In the genomic region with DNA sequence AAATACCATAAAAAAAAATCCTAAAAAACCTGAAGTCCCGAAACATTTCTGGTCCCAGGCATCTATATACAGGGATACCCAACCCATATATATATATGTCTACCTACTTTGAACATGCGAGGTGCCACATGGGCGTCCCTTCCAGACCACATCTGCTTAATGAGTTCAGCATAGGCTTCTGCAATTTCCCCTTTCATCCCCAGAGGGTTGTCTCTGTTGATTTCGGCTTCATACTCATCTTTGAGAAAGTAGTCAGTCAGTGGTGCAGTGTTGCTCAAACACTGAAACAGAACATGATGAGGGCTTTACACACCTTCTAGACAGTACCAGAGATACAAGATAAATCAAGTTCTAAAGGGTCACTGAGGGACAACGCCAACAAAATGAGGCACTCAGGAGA, we compare ENCODE assay signal across 18 cellular contexts. TPM values are rescaled to one million over a fixed set of nuclear protein-coding genes. Genes with fewer than 3 reads are reported as not detected.
A peak's percentile ranks its signal among the peaks of the same experiment; 100 is the strongest.
DNase-seq lines count a peak whose midpoint lies in the region; ATAC-seq, FAIRE-seq and TF ChIP-seq lines count a peak whose summit lies in the region.
"Had no signal": no experiment of that assay in that cellular context is flagged by ENCODE, and none has a peak within 500 bp of the region (broad histone marks: within the 10 kb centered on the region; RNA-seq: fewer than 3 reads in every experiment).

No MANE protein-coding gene starts in this region.

- no peak for DNase-seq in GM19239 (ENCODE audit: insufficient read length, low spot score)
- DNase-seq in GM12878 (ENCODE audit: low read depth, low spot score): no peak
- DNase-seq in stimulated activated naive B cell treated with anti-CD40 and anti-IgM and Interleukin-4, amounts not matched to agents 10 μg/mL and 1 μg/mL and 100 μg/mL, for 72 hours: no peak
- DNase-seq in activated T-cell treated with anti-CD3 and anti-CD28 coated beads, Interleukin-2, amount 50 U/mL, for 1 hour: no peak
- DNase-seq in AML-193 (lab: John Stamatoyannopoulos, UW): no peak
- DNase-seq in ovary: no peak
- DNase-seq: 8988T; Caco-2; CD4-positive, alpha-beta T cell; GM23248 had no signal

- peaks cover 29 to 51% of the 10 kb centered on the region in 2 donors for H3K36me3 Mint-ChIP-seq in stimulated activated naive B cell treated with anti-CD40 and anti-IgM and Interleukin-4, amounts not matched to agents 10 μg/mL and 1 μg/mL and 100 μg/mL, for 72 hours

- in situ Hi-C loops in GM12878 (cut with MboI): no loop called here

- SMC1A ChIA-PET in GM12878 (lab: Charles Lee; ENCODE audit: uncharacterized antibody, unreplicated experiment): interaction anchor here (0.6 kb wide), 1 partner anchor 47 kb away, joined by 3 read pairs; no protein-coding TSS in a partner anchor

- H3K4me3 Mint-ChIP-seq in stimulated activated naive B cell treated with anti-CD40 and anti-IgM and Interleukin-4, amounts not matched to agents 10 μg/mL and 1 μg/mL and 100 μg/mL, for 72 hours: no peak overlapping the region
- H3K4me3 Mint-ChIP-seq: B cell; CD4-positive, alpha-beta T cell had no signal

- H4K20me1 ChIP-seq in BLaER1: peaks cover 7% of the 10 kb centered on the region; the same call in 1 of the 2 replicates
- H4K20me1 ChIP-seq in GM12878 (ENCODE audit: control insufficient read depth, insufficient read depth): no peaks in the 10 kb centered on the region

- BruUV-seq in GM12878 (replicated peaks; lab: Mats Ljungman, UMichigan): TSS peak; percentile 8

- H3K27ac Mint-ChIP-seq in stimulated activated naive B cell treated with anti-CD40 and anti-IgM and Interleukin-4, amounts not matched to agents 10 μg/mL and 1 μg/mL and 100 μg/mL, for 72 hours: no peak overlapping the region
- H3K27ac Mint-ChIP-seq: B cell; CD4-positive, alpha-beta T cell had no signal

- H3K9me3 Mint-ChIP-seq in stimulated activated naive B cell treated with anti-CD40 and anti-IgM and Interleukin-4, amounts not matched to agents 10 μg/mL and 1 μg/mL and 100 μg/mL, for 72 hours: no peaks in the 10 kb centered on the region
- H3K9me3 Mint-ChIP-seq: CD4-positive, alpha-beta T cell; IgD-negative memory B cell had no signal

- intact Hi-C loops in GM12878 (cut with micrococcal nuclease; ENCODE audit: unreplicated experiment) (no loop called here), ovary (cut with DNase I) (no loop called here)

- H2AFZ ChIP-seq in GM12878 (ENCODE audit: control insufficient read depth, low read depth, low read length): no peak overlapping the region
- H2AFZ ChIP-seq: GM23248 had no signal

- H3K36me3 ChIP-seq in BLaER1 (peaks cover 100% of the 10 kb centered on the region), GM12878 (ENCODE audit: control insufficient read depth in 2 of 2, insufficient read depth in 2 of 2, low read length in 1 of 2) (peaks cover 9 to 32% of the 10 kb centered on the region in 2 experiments), ovary (no peaks in the 10 kb centered on the region)

- WGBS in GM12878 (ENCODE audit: insufficient coverage, insufficient replicate concordance, low lambda C conversion rate, missing lambda C conversion rate): 44% methylated on average over 5 of the region's 5 CpGs
- 93 to 96% (median 95%) methylated on average over 5 of the region's 5 CpGs for WGBS in ovary, 3 donors

- no peaks in the 10 kb centered on the region for H3K4me1 Mint-ChIP-seq in stimulated activated naive B cell treated with anti-CD40 and anti-IgM and Interleukin-4, amounts not matched to agents 10 μg/mL and 1 μg/mL and 100 μg/mL, for 72 hours
- H3K4me1 Mint-ChIP-seq: B cell had no signal

- H3K27me3 ChIP-seq in BLaER1 (no peaks in the 10 kb centered on the region), GM12878 (replicated peaks in 1 of 2; ENCODE audit: control insufficient read depth in 2 of 2, insufficient read depth in 2 of 2, low read length in 1 of 2) (no peaks in the 10 kb centered on the region), ovary (no peaks in the 10 kb centered on the region)

- CTCF ChIA-PET in GM12878 (lab: Yijun Ruan, JAX): interaction anchor here (1.2 kb wide), 1 partner anchor 35 kb away, joined by 4 read pairs; no protein-coding TSS in a partner anchor

- 0 out of 2 replicates have a peak overlapping the region, but pooled peaks have one; percentile 49 for H3K27ac ChIP-seq in BLaER1
- H3K27ac ChIP-seq in GM12878 (ENCODE audit: control insufficient read depth, insufficient read depth): no peak overlapping the region
- H3K27ac ChIP-seq in ovary: no peak overlapping the region
- H3K27ac ChIP-seq: C4-2B, GM23248 had no signal

- POLR2A ChIA-PET in GM12878 (lab: Charles Lee): interaction anchor here (0.6 kb wide), 2 partner anchors 9 to 28 kb away, joined by 3 to 4 read pairs; no protein-coding TSS in a partner anchor

- no peaks in the 10 kb centered on the region for H3K27me3 Mint-ChIP-seq in stimulated activated naive B cell treated with anti-CD40 and anti-IgM and Interleukin-4, amounts not matched to agents 10 μg/mL and 1 μg/mL and 100 μg/mL, for 72 hours
- H3K27me3 Mint-ChIP-seq: B cell; CD4-positive, alpha-beta T cell; IgD-negative memory B cell had no signal

- H3K4me2 ChIP-seq in BLaER1 (no peak overlapping the region), GM12878 (ENCODE audit: control insufficient read depth, insufficient read depth) (no peak overlapping the region)

- no peaks in the 10 kb centered on the region for H3K79me2 ChIP-seq in GM12878 (ENCODE audit: control insufficient read depth, insufficient read depth, low read length)

- TF ChIP-seq POLR2A in GM12878 (IDR thresholded peaks at IDR 0.05; ENCODE audit: low read depth, low read length) (no peak), ovary (IDR thresholded peaks at IDR 0.05) (no peak)

- TF ChIP-seq CTCF in GM12878 (IDR thresholded peaks at IDR 0.05 in 2 of 3, conservative IDR thresholded peaks at IDR 0.05 in 1 of 3; ENCODE audit: control insufficient read depth in 2 of 3, extremely low read depth in 1 of 3, insufficient read depth in 1 of 3, low read depth in 3 of 3, low read length in 3 of 3) (no peak), ovary (IDR thresholded peaks at IDR 0.05) (no peak)

- TF ChIP-seq EP300 in GM12878 (IDR thresholded peaks at IDR 0.05; ENCODE audit: borderline replicate concordance in 1 of 2, control insufficient read depth in 1 of 2, low read depth in 2 of 2, low read length in 2 of 2) (no peak), ovary (IDR thresholded peaks at IDR 0.05) (no peak)

- peak; percentile 21; the same call in 2 of the 3 replicates for ATAC-seq in GM12878
- ATAC-seq in stimulated activated naive B cell treated with anti-CD40 and anti-IgM and Interleukin-4, amounts not matched to agents 10 μg/mL and 1 μg/mL and 100 μg/mL, for 72 hours (replicated peaks): peak; percentile 73 to 79
- ATAC-seq: HepG2 had no signal

- no peak overlapping the region for H3K9ac ChIP-seq in BLaER1
- H3K9ac ChIP-seq in GM12878 (ENCODE audit: control insufficient read depth, insufficient read depth, low read length): no peak overlapping the region
- H3K9ac ChIP-seq: GM23248 had no signal

- RAD21 ChIA-PET in GM12878 (lab: Charles Lee; ENCODE audit: unreplicated experiment): interaction anchor here (1.5 kb wide), 1 partner anchor 144 kb away, joined by 5 read pairs; no protein-coding TSS in a partner anchor

- TF ChIP-seq RAD21 in GM12878 (IDR thresholded peaks at IDR 0.05; ENCODE audit: insufficient read depth, low read depth, low read length): no peak

- peaks cover 9% of the 10 kb centered on the region for H3K4me1 ChIP-seq in BLaER1
- peaks cover 4% of the 10 kb centered on the region for H3K4me1 ChIP-seq in GM12878 (ENCODE audit: control insufficient read depth, insufficient read depth, low read length)
- H3K4me1 ChIP-seq in ovary (ENCODE audit: insufficient read depth): no peaks in the 10 kb centered on the region
- H3K4me1 ChIP-seq: Caco-2, HAP-1 had no signal

- peak; percentile 18 for FAIRE-seq in GM19239 (lab: Jason Lieb, UNC)
- FAIRE-seq in GM12878 (lab: Jason Lieb, UNC): no peak
- FAIRE-seq: D721Med, G401.6, HepG2 had no signal

- H3K9me3 ChIP-seq in BLaER1 (no peaks in the 10 kb centered on the region), GM12878 (replicated peaks; ENCODE audit: control insufficient read depth, insufficient read depth, low read length) (no peaks in the 10 kb centered on the region), ovary (no peaks in the 10 kb centered on the region)
- H3K9me3 ChIP-seq: Caco-2, HAP-1 had no signal

- no peak overlapping the region for H3K4me3 ChIP-seq in BLaER1
- no peak overlapping the region for H3K4me3 ChIP-seq in GM12878
- no peak overlapping the region for H3K4me3 ChIP-seq in ovary
- H3K4me3 ChIP-seq: GM23248, HAP-1 had no signal

RNA-seq across cellular contexts. Expression of gene C3orf62, which starts 28.6 kb away (rescaled TPM):
- total RNA-seq in GM12878 (2013; cell fraction: nucleolus; rRNA removed): 15.6 and 16.3 TPM in 2 replicates
- 3.8 and 4.1 TPM in 2 replicates for total RNA-seq in GM12878 (2014; rRNA removed)
- total RNA-seq in GM12878 (2014; rRNA removed; fragmentation: Illumina TruSeq; extraction: Trizol): 4.0 and 4.6 TPM in 2 replicates
- 4.5 and 7.1 TPM in 2 replicates for total RNA-seq in GM12878 (2021)
- 2.2 TPM for polyA plus RNA-seq in GM12878 (2011; ENCODE audit: low read depth)
- 5.0 and 5.5 TPM in 2 replicates for polyA plus RNA-seq in GM12878 (2011; rRNA removed)
- polyA plus RNA-seq in GM12878 (2011; cell fraction: cytosol; rRNA removed): 4.5 and 6.6 TPM in 2 replicates
- 12.6 and 13.8 TPM in 2 replicates for polyA plus RNA-seq in GM12878 (2011; cell fraction: nucleus; rRNA removed)
- polyA plus RNA-seq in GM12878 (2012): 2.2 and 3.3 TPM in 2 replicates
- 6.6 and 7.5 TPM in 2 replicates for polyA plus RNA-seq in GM12878 (2014; fragmentation: Illumina TruSeq; extraction: Trizol)
- polyA plus RNA-seq in GM12878 (2014; fragmentation: Nextera tagmentation; extraction: Ambion mirVana): 1 to 10 TPM; 3.0 to 4.0 TPM
- polyA plus RNA-seq in GM12878 (2014; rRNA removed): 6.9 and 8.9 TPM in 2 replicates
- 1 to 10 TPM; 2.7 to 3.3 TPM for polyA plus RNA-seq in GM12878 (2016; fragmentation: Nextera tagmentation; extraction: Ambion mirVana)
- 3.4 and 8.1 TPM in 2 replicates for polyA minus RNA-seq in GM12878 (2011; rRNA and poly(A)+ RNA removed)
- 1.9 and 2.0 TPM in 2 replicates for polyA minus RNA-seq in GM12878 (2011; cell fraction: cytosol; rRNA and poly(A)+ RNA removed)
- polyA minus RNA-seq in GM12878 (2011; cell fraction: nucleus; rRNA and poly(A)+ RNA removed): 4.5 and 9.2 TPM in 2 replicates
- 10 to 100 TPM in 1 of 7 donors, 1 to 10 TPM in 6; 1.3 to 11.1 (median 6.6) TPM for total RNA-seq in ovary
- 1 to 10 TPM; 5.0 to 7.9 TPM for polyA plus RNA-seq in ovary

RNA-seq across cellular contexts. Expression of gene USP4, which starts 34.2 kb away (rescaled TPM):
- total RNA-seq in GM12878 (2013; cell fraction: nucleolus; rRNA removed): 110 and 117 TPM in 2 replicates
- total RNA-seq in GM12878 (2014; rRNA removed) (24.8 and 26.5 TPM in 2 replicates), GM12878 (2014; rRNA removed; fragmentation: Illumina TruSeq; extraction: Trizol) (57.6 and 58.8 TPM in 2 replicates), GM12878 (2021) (68.4 and 75.8 TPM in 2 replicates), ovary (10 to 100 TPM; 12.5 to 71.7 (median 52.5) TPM)
- polyA plus RNA-seq in GM12878 (2011; ENCODE audit: low read depth): 45.0 TPM
- polyA plus RNA-seq in GM12878 (2011; rRNA removed) (72.1 and 77.1 TPM in 2 replicates), GM12878 (2014; fragmentation: Illumina TruSeq; extraction: Trizol) (70.6 and 80.9 TPM in 2 replicates), GM12878 (2014; fragmentation: Nextera tagmentation; extraction: Ambion mirVana) (10 to 100 TPM; 40.3 to 49.3 TPM), GM12878 (2014; rRNA removed) (62.3 and 69.3 TPM in 2 replicates), GM12878 (2016; fragmentation: Nextera tagmentation; extraction: Ambion mirVana) (10 to 100 TPM; 69.6 to 69.7 TPM), ovary (10 to 100 TPM; 27.2 to 76.5 TPM)
- polyA plus RNA-seq in GM12878 (2011; cell fraction: cytosol; rRNA removed): 58.3 and 61.3 TPM in 2 replicates
- 74.7 and 82.1 TPM in 2 replicates for polyA plus RNA-seq in GM12878 (2011; cell fraction: nucleus; rRNA removed)
- polyA plus RNA-seq in GM12878 (2012): 46.7 and 50.0 TPM in 2 replicates
- polyA minus RNA-seq in GM12878 (2011; rRNA and poly(A)+ RNA removed): 107 and 161 TPM in 2 replicates
- 24.5 and 27.2 TPM in 2 replicates for polyA minus RNA-seq in GM12878 (2011; cell fraction: cytosol; rRNA and poly(A)+ RNA removed)
- 36.3 and 64.6 TPM in 2 replicates for polyA minus RNA-seq in GM12878 (2011; cell fraction: nucleus; rRNA and poly(A)+ RNA removed)

RNA-seq across cellular contexts. Expression of gene GPX1, which starts 52.5 kb away (rescaled TPM):
- total RNA-seq in GM12878 (2013; cell fraction: nucleolus; rRNA removed): 28.0 and 29.5 TPM in 2 replicates
- total RNA-seq in GM12878 (2014; rRNA removed) (639 and 705 TPM in 2 replicates), GM12878 (2014; rRNA removed; fragmentation: Illumina TruSeq; extraction: Trizol) (210 and 245 TPM in 2 replicates), GM12878 (2021) (555 and 560 TPM in 2 replicates), ovary (100 to 1,000 TPM; 114 to 207 (median 152) TPM)
- 149 TPM for polyA plus RNA-seq in GM12878 (2011; ENCODE audit: low read depth)
- polyA plus RNA-seq in GM12878 (2011; rRNA removed) (70.8 and 155 TPM in 2 replicates), GM12878 (2014; fragmentation: Illumina TruSeq; extraction: Trizol) (12.8 and 143 TPM in 2 replicates), GM12878 (2014; fragmentation: Nextera tagmentation; extraction: Ambion mirVana) (100 to 1,000 TPM in 1 of 2 experiments, 10 to 100 TPM in 1; 32.0 to 174 TPM), GM12878 (2014; rRNA removed) (947 and 967 TPM in 2 replicates), GM12878 (2016; fragmentation: Nextera tagmentation; extraction: Ambion mirVana) (1,000 to 10,000 TPM; 1,103 to 1,121 TPM), ovary (100 to 1,000 TPM in 1 of 2 donors, 10 to 100 TPM in 1; 28.1 to 192 TPM)
- 287 and 437 TPM in 2 replicates for polyA plus RNA-seq in GM12878 (2011; cell fraction: cytosol; rRNA removed)
- polyA plus RNA-seq in GM12878 (2011; cell fraction: nucleus; rRNA removed): 173 and 177 TPM in 2 replicates
- 320 and 364 TPM in 2 replicates for polyA plus RNA-seq in GM12878 (2012)
- polyA minus RNA-seq in GM12878 (2011; rRNA and poly(A)+ RNA removed): 42.4 and 98.3 TPM in 2 replicates
- 48.2 and 50.4 TPM in 2 replicates for polyA minus RNA-seq in GM12878 (2011; cell fraction: cytosol; rRNA and poly(A)+ RNA removed)
- 27.4 and 51.1 TPM in 2 replicates for polyA minus RNA-seq in GM12878 (2011; cell fraction: nucleus; rRNA and poly(A)+ RNA removed)
